Comparison of ENCODE assay signal across 8 cellular contexts in the genomic region with DNA sequence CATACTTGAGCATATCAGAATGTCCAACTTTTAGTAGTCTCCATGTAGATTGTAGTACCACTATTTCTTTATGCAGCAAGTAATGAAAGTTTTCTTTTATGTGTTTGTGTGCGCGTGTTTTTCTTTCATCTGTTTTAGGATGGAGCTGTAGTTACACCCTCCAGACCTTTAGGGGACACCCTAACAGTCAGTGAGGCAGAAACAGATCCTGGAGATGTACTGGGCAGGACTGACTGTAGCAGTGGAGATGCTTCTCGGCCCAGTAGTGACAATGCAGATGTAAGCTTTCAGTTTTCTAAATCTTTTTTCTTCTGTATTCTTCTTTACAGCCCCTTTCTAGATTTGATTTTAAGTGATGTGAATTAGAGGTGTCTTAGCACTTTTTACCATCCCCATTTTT.
DNase-seq lines count a peak whose midpoint lies in the region; ATAC-seq, FAIRE-seq and TF ChIP-seq lines count a peak whose summit lies in the region.

No MANE protein-coding gene starts in this region.

- no peak overlapping the region for H3K4me3 ChIP-seq in BE2C (ENCODE audit: low read depth, low read length)
- peak overlapping the region; percentile 40 for H3K4me3 ChIP-seq in astrocyte (ENCODE audit: insufficient read depth, low read depth, low read length)
- no peak overlapping the region for H3K4me3 ChIP-seq in left lung

- H3K9me3 Mint-ChIP-seq in astrocyte (ENCODE audit: unreplicated experiment): no peaks in the 10 kb centered on the region

- no peaks in the 10 kb centered on the region for H3K79me2 ChIP-seq in astrocyte (ENCODE audit: insufficient read depth, low read length)

- H3K4me1 ChIP-seq in BE2C: no peaks in the 10 kb centered on the region
- peaks cover 16% of the 10 kb centered on the region for H3K4me1 ChIP-seq in astrocyte (ENCODE audit: insufficient read depth, low read length)
- peaks cover 10 to 18% of the 10 kb centered on the region in 2 donors for H3K4me1 ChIP-seq in left lung

- intact Hi-C loops in left lung (cut with DNase I): no loop called here

- H3K36me3 ChIP-seq in BE2C (peaks cover 15% of the 10 kb centered on the region), astrocyte (ENCODE audit: insufficient read depth, low read length) (peaks cover 7% of the 10 kb centered on the region), left lung (no peaks in the 10 kb centered on the region)

- H3K9ac ChIP-seq in astrocyte (ENCODE audit: low read length): peak overlapping the region; percentile 81

- peak; percentile 24 for ATAC-seq in HG02610 (IDR thresholded peaks at IDR 0.05; ENCODE audit: unreplicated experiment)
- peak; percentile 60 for ATAC-seq in left lung
- ATAC-seq in GM18909 (IDR thresholded peaks at IDR 0.05; ENCODE audit: poor library complexity, unreplicated experiment): no peak

- H3K4me3 Mint-ChIP-seq in astrocyte (ENCODE audit: unreplicated experiment): peak overlapping the region; percentile 78

- DNase-seq in BE2C (no peak), astrocyte (ENCODE audit: low read depth) (peak; percentile 57), left lung (no peak), occipital lobe (lab: John Stamatoyannopoulos, UW) (no peak), mucosa of gallbladder (ENCODE audit: low spot score) (no peak), SKM-1 (lab: John Stamatoyannopoulos, UW; ENCODE audit: unreplicated experiment) (no peak)

- H3K27me3 ChIP-seq in BE2C (no peaks in the 10 kb centered on the region), astrocyte (ENCODE audit: insufficient read depth, low read length) (no peaks in the 10 kb centered on the region), left lung (no peaks in the 10 kb centered on the region)

- no peaks in the 10 kb centered on the region for H3K27me3 Mint-ChIP-seq in astrocyte (ENCODE audit: low read depth, unreplicated experiment)

- H3K4me1 Mint-ChIP-seq in astrocyte (ENCODE audit: low read depth, unreplicated experiment): peaks cover 29% of the 10 kb centered on the region

- H2AFZ ChIP-seq in astrocyte (ENCODE audit: low read depth, low read length): peak overlapping the region; percentile 16

- H3K27ac ChIP-seq in astrocyte (ENCODE audit: low read depth, low read length): peak overlapping the region; percentile 94
- peak overlapping the region; percentile 63 to 77 for H3K27ac ChIP-seq in left lung

- TF ChIP-seq CTCF in BE2C (IDR thresholded peaks at IDR 0.05; ENCODE audit: low read depth, low read length): peak; percentile 52
- TF ChIP-seq CTCF in astrocyte (IDR thresholded peaks at IDR 0.05; ENCODE audit: insufficient read depth, low read depth, low read length): peak; percentile 54
- no peak for TF ChIP-seq CTCF in left lung (IDR thresholded peaks at IDR 0.05)

- H3K36me3 Mint-ChIP-seq in astrocyte (ENCODE audit: low read depth, unreplicated experiment): peaks cover 7% of the 10 kb centered on the region

- peak overlapping the region; percentile 74 for H3K4me2 ChIP-seq in astrocyte (ENCODE audit: low read length)

- peak overlapping the region; percentile 98 for H3K27ac Mint-ChIP-seq in astrocyte (ENCODE audit: unreplicated experiment)

- H4K20me1 ChIP-seq in astrocyte (ENCODE audit: insufficient read depth, low read length): no peaks in the 10 kb centered on the region

- H3K9me3 ChIP-seq in BE2C (no peaks in the 10 kb centered on the region), astrocyte (ENCODE audit: insufficient read depth, low read depth, low read length) (no peaks in the 10 kb centered on the region), left lung (no peaks in the 10 kb centered on the region)

- no peak for FAIRE-seq in astrocyte (lab: Jason Lieb, UNC)

Comparison
In these comparisons a context has a peak if more than half of its experiments do, and no peak if none do; other contexts are left out.
1. CTCF ChIP-seq: peak in BE2C (single experiment) and astrocyte (single experiment); none in left lung (0 of 2).